In genomic region chr7:12801107-12801506, GRCh38 we compare ENCODE assay signal across 1 cellular context.
TF ChIP-seq lines count a peak whose summit lies in the region.

No MANE protein-coding gene starts in this region.

TF ChIP-seq in SK-N-SH treated with all-trans-retinoic acid at 6 μM for 48 hours, 23 proteins besides CTCF, POLR2A, EP300 and RAD21 (continued from another document):
- TF ChIP-seq PATZ1 (CRISPR knock-in tag; IDR thresholded peaks at IDR 0.05; ENCODE audit: borderline replicate concordance) (no peak), ZNF565 (CRISPR knock-in tag; conservative IDR thresholded peaks at IDR 0.05; ENCODE audit: low read depth) (no peak), ZC3H10 (CRISPR knock-in tag; IDR thresholded peaks at IDR 0.05) (no peak), CREB5 (CRISPR knock-in tag; IDR thresholded peaks at IDR 0.05; ENCODE audit: low read depth) (no peak), ZNF70 (CRISPR knock-in tag; IDR thresholded peaks at IDR 0.05) (no peak), ZFP3 (CRISPR knock-in tag; IDR thresholded peaks at IDR 0.05) (no peak), CSDC2 (CRISPR knock-in tag; IDR thresholded peaks at IDR 0.05) (no peak), TCF4 (CRISPR knock-in tag; IDR thresholded peaks at IDR 0.05; ENCODE audit: borderline replicate concordance) (no peak), BACH2 (CRISPR knock-in tag; IDR thresholded peaks at IDR 0.05; ENCODE audit: borderline replicate concordance) (no peak), PPARA (CRISPR knock-in tag; IDR thresholded peaks at IDR 0.05; ENCODE audit: borderline replicate concordance) (no peak), TOX (CRISPR knock-in tag; IDR thresholded peaks at IDR 0.05; ENCODE audit: borderline replicate concordance) (no peak), OSR1 (CRISPR knock-in tag; IDR thresholded peaks at IDR 0.05) (no peak), GLIS3 (CRISPR knock-in tag; IDR thresholded peaks at IDR 0.05) (no peak), ZFP30 (CRISPR knock-in tag; IDR thresholded peaks at IDR 0.05) (no peak), ARNTL (CRISPR knock-in tag; IDR thresholded peaks at IDR 0.05; ENCODE audit: borderline replicate concordance, low read depth) (no peak), RARB (CRISPR knock-in tag; IDR thresholded peaks at IDR 0.05) (no peak)
